ENCODE assay signal across 38 cellular contexts in the genomic region with DNA sequence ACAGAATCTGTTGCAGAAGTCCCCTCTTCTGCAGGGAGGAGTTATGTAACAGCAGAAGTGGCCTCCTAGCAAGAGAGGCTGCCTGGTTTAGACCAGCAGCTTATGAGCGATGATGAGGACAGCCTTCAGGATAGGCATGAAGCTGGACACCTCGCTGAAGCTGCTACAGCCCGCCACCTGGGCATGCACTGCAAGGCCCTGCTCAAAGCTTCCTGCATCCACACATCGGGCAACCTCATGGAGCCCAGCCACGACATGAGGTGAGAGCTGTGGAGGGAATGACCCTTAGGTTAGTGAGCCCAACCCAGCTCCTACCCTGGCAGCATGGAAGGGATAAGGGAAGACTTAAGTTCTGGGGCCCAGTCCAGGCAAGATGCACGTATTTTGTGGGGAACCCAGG. TPM values are rescaled to one million over a fixed set of nuclear protein-coding genes. Genes with fewer than 3 reads are reported as not detected.
"Had no signal": no experiment of that assay in that cellular context is flagged by ENCODE, and none has a peak within 500 bp of the region (broad histone marks: within the 10 kb centered on the region; RNA-seq: fewer than 3 reads in every experiment).

No MANE protein-coding gene starts in this region.

- H3K36me3 ChIP-seq: MG63 had no signal

- H3K9ac ChIP-seq: KMS-11 had no signal

- H3K4me2 ChIP-seq: KMS-11 had no signal

- H3K9me3 ChIP-seq: MG63 had no signal

- H3K27ac ChIP-seq: KMS-11 had no signal

- H3K4me3 ChIP-seq: MG63 had no signal

- DNase-seq: Karpas-422, Kasumi-1, KG1, MG63, MM.1S, MV-4-11, NCI-H1048, NCI-H1092, NCI-H1105, NCI-H1105 treated with DMSO at 0.1 percent for 48 hours, NCI-H1417, NCI-H1417 treated with DMSO at 0.1 percent for 48 hours, NCI-H1436, NCI-H1436 treated with DMSO at 0.1 percent for 48 hours, NCI-H146, NCI-H1694, NCI-H1694 treated with DMSO at 0.1 percent for 48 hours, NCI-H187, NCI-H187 treated with DMSO at 0.1 percent for 48 hours, NCI-H1930, NCI-H2029, NCI-H2029 treated with DMSO at 0.1 percent for 48 hours, NCI-H2081, NCI-H2081 treated with DMSO at 0.1 percent for 48 hours, NCI-H2107, NCI-H2171, NCI-H2171 treated with DMSO at 0.1 percent for 48 hours, NCI-H2227 treated with DMSO at 0.1 percent for 48 hours, NCI-H226, NCI-H345, NCI-H446, NCI-H446 treated with DMSO at 0.1 percent for 48 hours, NCI-H510A, NCI-H510A treated with DMSO at 0.1 percent for 48 hours had no signal

RNA-seq across cellular contexts. Expression of gene WNT8B, which starts 24.7 kb away (rescaled TPM):
- total RNA-seq: LHCN-M2, M059J, MCF 10A had no signal
